ENCODE assay signal across 8 cellular contexts in the genomic region with DNA sequence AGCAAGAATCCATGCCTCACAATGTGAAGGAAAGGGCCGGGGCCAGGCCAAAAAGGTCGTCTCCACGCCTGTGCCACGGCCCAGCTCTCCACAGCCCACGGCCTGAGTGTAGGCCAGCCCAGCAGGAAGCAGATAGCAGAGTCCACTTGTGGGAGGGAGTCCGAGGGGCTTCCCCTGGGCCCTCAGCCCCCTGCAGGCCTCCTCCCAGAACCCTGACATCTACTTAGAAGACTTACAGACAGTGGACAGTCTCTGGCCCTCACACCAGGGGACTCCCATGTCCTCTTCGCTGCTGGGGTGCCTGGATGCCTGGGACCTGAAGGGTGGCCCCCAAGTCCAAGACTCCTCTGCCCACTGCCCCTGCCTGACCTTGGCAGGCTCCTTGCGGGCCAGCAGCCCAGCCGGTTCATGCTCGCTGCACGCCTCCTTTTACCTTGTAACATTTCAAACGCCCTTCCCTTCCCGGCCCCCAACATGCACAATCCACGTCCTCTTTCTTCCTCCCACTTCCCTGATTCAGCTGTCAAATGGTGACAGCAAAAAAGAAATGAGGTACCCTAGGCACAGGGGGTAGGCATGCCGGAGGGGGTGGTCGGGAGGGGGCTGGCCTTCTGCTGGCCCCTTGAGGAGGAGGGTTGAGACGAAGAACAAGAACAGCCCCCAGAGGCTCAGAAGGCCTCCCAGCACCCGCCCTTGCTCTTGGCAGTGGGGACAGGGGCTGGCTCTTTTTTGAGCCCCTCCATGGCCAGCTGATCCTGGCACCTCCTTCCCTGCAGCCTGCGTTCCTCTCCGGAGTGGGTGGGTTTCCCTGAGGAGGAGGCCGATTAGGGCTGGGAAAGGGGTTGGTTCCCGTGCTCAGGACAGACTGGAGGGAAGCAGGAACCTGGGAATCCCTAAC. TPM values are rescaled to one million over a fixed set of nuclear protein-coding genes. Genes with fewer than 3 reads are reported as not detected.
DNase-seq lines count a peak whose midpoint lies in the region; ATAC-seq and TF ChIP-seq lines count a peak whose summit lies in the region.
"Had no signal": no experiment of that assay in that cellular context is flagged by ENCODE, and none has a peak within 500 bp of the region (broad histone marks: within the 10 kb centered on the region; RNA-seq: fewer than 3 reads in every experiment).

No MANE protein-coding gene starts in this region.

- peaks cover 67% of the 10 kb centered on the region for H3K4me1 Mint-ChIP-seq in T-helper 17 cell
- peaks cover 55 to 92% of the 10 kb centered on the region in 2 donors for H3K4me1 Mint-ChIP-seq in stimulated activated naive B cell treated with anti-CD40 and anti-IgM and Interleukin-4, amounts not matched to agents 10 μg/mL and 1 μg/mL and 100 μg/mL, for 72 hours

- no peaks in the 10 kb centered on the region for H3K9me3 Mint-ChIP-seq in stimulated activated naive B cell treated with anti-CD40 and anti-IgM and Interleukin-4, amounts not matched to agents 10 μg/mL and 1 μg/mL and 100 μg/mL, for 72 hours

- H3K27me3 ChIP-seq in HL-60 (ENCODE audit: insufficient read depth, poor library complexity, severe bottlenecking) = no peaks in the 10 kb centered on the region

- TF ChIP-seq CTCF in HL-60 (IDR thresholded peaks at IDR 0.05; ENCODE audit: insufficient read depth, low read length) = no peak

- H3K4me3 ChIP-seq in HL-60 (replicated peaks; ENCODE audit: insufficient read depth, low read length) = peak overlapping the region; percentile 56

- H3K27me3 Mint-ChIP-seq in T-helper 17 cell = no peaks in the 10 kb centered on the region
- H3K27me3 Mint-ChIP-seq in stimulated activated naive B cell treated with anti-CD40 and anti-IgM and Interleukin-4, amounts not matched to agents 10 μg/mL and 1 μg/mL and 100 μg/mL, for 72 hours = no peaks in the 10 kb centered on the region

- peaks cover 3% of the 10 kb centered on the region for H3K36me3 Mint-ChIP-seq in T-helper 17 cell (ENCODE audit: low read depth)
- peaks cover 22 to 23% of the 10 kb centered on the region in 2 donors for H3K36me3 Mint-ChIP-seq in stimulated activated naive B cell treated with anti-CD40 and anti-IgM and Interleukin-4, amounts not matched to agents 10 μg/mL and 1 μg/mL and 100 μg/mL, for 72 hours

- peak overlapping the region; percentile 98 for H3K27ac Mint-ChIP-seq in T-helper 17 cell
- H3K27ac Mint-ChIP-seq in stimulated activated naive B cell treated with anti-CD40 and anti-IgM and Interleukin-4, amounts not matched to agents 10 μg/mL and 1 μg/mL and 100 μg/mL, for 72 hours = peak overlapping the region; percentile 99

- peak overlapping the region; percentile 97 for H3K4me3 Mint-ChIP-seq in T-helper 17 cell
- H3K4me3 Mint-ChIP-seq in stimulated activated naive B cell treated with anti-CD40 and anti-IgM and Interleukin-4, amounts not matched to agents 10 μg/mL and 1 μg/mL and 100 μg/mL, for 72 hours = peak overlapping the region; percentile 93 to 96

- H3K27ac ChIP-seq in HL-60 (replicated peaks) = peak overlapping the region; percentile 97

- DNase-seq in HL-60 (ENCODE audit: low read depth in 1 of 2, low spot score in 1 of 2) = peak; percentile 50 to 63
- no peak for DNase-seq in T-helper 17 cell
- DNase-seq in germinal center (ENCODE audit: low spot score) = peak; percentile 40
- no peak for DNase-seq in stimulated activated naive B cell treated with anti-CD40 and anti-IgM and Interleukin-4, amounts not matched to agents 10 μg/mL and 1 μg/mL and 100 μg/mL, for 72 hours
- no peak for DNase-seq in epidermal melanocyte (ENCODE audit: insufficient read length, low spot score)
- DNase-seq in T-helper 9 cell = no peak
- DNase-seq: PC-3 had no signal

- ATAC-seq in T-helper 17 cell (no peak), GM21423 (IDR thresholded peaks at IDR 0.05; ENCODE audit: unreplicated experiment) (no peak)
- peak; percentile 2 to 5 for ATAC-seq in stimulated activated naive B cell treated with anti-CD40 and anti-IgM and Interleukin-4, amounts not matched to agents 10 μg/mL and 1 μg/mL and 100 μg/mL, for 72 hours (replicated peaks)
- ATAC-seq: PC-3 had no signal

- no peaks in the 10 kb centered on the region for H3K9me3 ChIP-seq in T-helper 17 cell (ENCODE audit: control insufficient read depth, low read length, poor library complexity, severe bottlenecking)

RNA-seq across cellular contexts. Expression of a gene that starts 1.0 kb away (rescaled TPM):
- total RNA-seq in T-helper 17 cell = 100 to 1,000 TPM in 1 of 2 donors, 10 to 100 TPM in 1; 97.5 to 101 TPM
- total RNA-seq: PC-3 had no signal

RNA-seq across cellular contexts. Expression of a gene that starts 16.9 kb away (rescaled TPM):
- total RNA-seq in T-helper 17 cell = 10 to 100 TPM; 71.9 to 76.4 TPM

RNA-seq across cellular contexts. Expression of a gene that starts 32.2 kb away (rescaled TPM):
- under 1 TPM; 0.13 to 0.25 TPM for total RNA-seq in T-helper 17 cell

RNA-seq across cellular contexts. Expression of a gene that starts 38.7 kb away (rescaled TPM):
- total RNA-seq in T-helper 17 cell = not detected

Comparison
In these comparisons a context has a peak if more than half of its experiments do, and no peak if none do; other contexts are left out.
1. DNase-seq: peak in HL-60 (2 of 2) and germinal center (single experiment); none in T-helper 17 cell (0 of 3), stimulated activated naive B cell treated with anti-CD40 and anti-IgM and Interleukin-4, amounts not matched to agents 10 μg/mL and 1 μg/mL and 100 μg/mL, for 72 hours (single experiment), epidermal melanocyte (single experiment) and T-helper 9 cell (single experiment).
2. ATAC-seq: peak in stimulated activated naive B cell treated with anti-CD40 and anti-IgM and Interleukin-4, amounts not matched to agents 10 μg/mL and 1 μg/mL and 100 μg/mL, for 72 hours (2 of 2); none in T-helper 17 cell (single experiment) and GM21423 (single experiment).